In genomic region chr15:85777291-85778106, GRCh38 we compare ENCODE assay signal across 27 cellular contexts. TPM values are rescaled to one million over a fixed set of nuclear protein-coding genes. Genes with fewer than 3 reads are reported as not detected.
A peak's percentile ranks its signal among the peaks of the same experiment; 100 is the strongest.
DNase-seq lines count a peak whose midpoint lies in the region; ATAC-seq and TF ChIP-seq lines count a peak whose summit lies in the region.
"Had no signal": no experiment of that assay in that cellular context is flagged by ENCODE, and none has a peak within 500 bp of the region (broad histone marks: within the 10 kb centered on the region; RNA-seq: fewer than 3 reads in every experiment).

No MANE protein-coding gene starts in this region.

- H3K27ac ChIP-seq in left ventricle myocardium inferior (replicated peaks) (peak overlapping the region; percentile 73), mesodermal cell (ENCODE audit: low read depth, low read length, severe bottlenecking) (peak overlapping the region; percentile 5), upper lobe of right lung (no peak overlapping the region)
- H3K27ac ChIP-seq: body of pancreas, RWPE1, SK-N-MC, uterus had no signal

- H3K4me1 ChIP-seq in left ventricle myocardium inferior = peaks cover 54% of the 10 kb centered on the region
- peaks cover 4% of the 10 kb centered on the region for H3K4me1 ChIP-seq in mesodermal cell (ENCODE audit: control insufficient read depth, insufficient read depth, low read length, poor library complexity, severe bottlenecking)
- H3K4me1 ChIP-seq in upper lobe of right lung = peaks cover 10% of the 10 kb centered on the region
- H3K4me1 ChIP-seq: body of pancreas had no signal

- H3K4me3 ChIP-seq in left ventricle myocardium inferior (no peak overlapping the region), mesodermal cell (ENCODE audit: extremely low read depth, insufficient read depth, low read length, poor library complexity, severe bottlenecking) (no peak overlapping the region), upper lobe of right lung (no peak overlapping the region)
- H3K4me3 ChIP-seq: body of pancreas, K562, SK-N-MC, uterus had no signal

- H3K36me3 ChIP-seq in left ventricle myocardium inferior (no peaks in the 10 kb centered on the region), mesodermal cell (ENCODE audit: control insufficient read depth, insufficient read depth, low read length) (peaks cover 3% of the 10 kb centered on the region), upper lobe of right lung (no peaks in the 10 kb centered on the region)
- H3K36me3 ChIP-seq: uterus had no signal

- WGBS in mesodermal cell (ENCODE audit: insufficient coverage in 2 of 2), 2 experiments = 89 to 93% methylated on average over 10 to 12 of the region's 17 CpGs

- H3K9me3 ChIP-seq in left ventricle myocardium inferior (replicated peaks) = no peaks in the 10 kb centered on the region
- no peaks in the 10 kb centered on the region for H3K9me3 ChIP-seq in mesodermal cell (ENCODE audit: control insufficient read depth, low read length)
- H3K9me3 ChIP-seq in upper lobe of right lung = no peaks in the 10 kb centered on the region
- H3K9me3 ChIP-seq: body of pancreas, uterus had no signal

- intact Hi-C loops in Right ventricle myocardium inferior (cut with DNase I) = no loop called here
- intact Hi-C loops in Right ventricle myocardium superior (cut with DNase I) = no loop called here
- intact Hi-C loops in left ventricle myocardium inferior (cut with micrococcal nuclease) = no loop called here
- intact Hi-C loops in upper lobe of right lung (cut with DNase I) = no loop called here

- no peak for TF ChIP-seq CTCF in left ventricle myocardium inferior (IDR thresholded peaks at IDR 0.05; ENCODE audit: borderline replicate concordance)
- no peak for TF ChIP-seq CTCF in upper lobe of right lung (IDR thresholded peaks at IDR 0.05)

- DNase-seq in Right ventricle myocardium inferior (ENCODE audit: missing footprints) = peak; percentile 50
- no peak for DNase-seq in Right ventricle myocardium superior
- DNase-seq in left ventricle myocardium inferior = no peak
- peak; percentile 79 for DNase-seq in upper lobe of right lung
- no peak for DNase-seq in hepatic stellate cell (ENCODE audit: low spot score)
- DNase-seq in medulla oblongata (ENCODE audit: extremely low spot score) = no peak
- DNase-seq in NCI-H2171 (lab: John Stamatoyannopoulos, UW) = no peak
- DNase-seq: 8988T; activated CD4-positive, alpha-beta T cell treated with anti-CD3 and anti-CD28 coated beads, Interleukin-2, amount 50 U/mL, for 48 hours; activated gamma-delta T cell treated with Interleukin-2 at 50 U/mL for 16 hours; activated naive CD8-positive, alpha-beta T cell treated with anti-CD3 and anti-CD28 coated beads, Interleukin-2, amount 50 U/mL, for 24 hours; activated T-cell treated with anti-CD3 and anti-CD28 coated beads, Interleukin-2, amount 50 U/mL, for 48 hours; body of pancreas; EL; GOT3; naive thymus-derived CD4-positive, alpha-beta T cell; NCI-H1048; OCI-M1; small intestine; stimulated activated naive CD4-positive, alpha-beta T cell; T-helper 1 cell had no signal

- peak; percentile 21 for ATAC-seq in Right ventricle myocardium inferior
- ATAC-seq in Right ventricle myocardium superior (ENCODE audit: poor library complexity) = no peak
- ATAC-seq in upper lobe of right lung = peak; percentile 89
- ATAC-seq: activated CD4-positive, CD25-positive, alpha-beta regulatory T cell treated with anti-CD3 and anti-CD28 coated beads, Interleukin-2, amount 50 U/mL, for 24 hours; activated naive CD8-positive, alpha-beta T cell treated with anti-CD3 and anti-CD28 coated beads, Interleukin-2, amount 50 U/mL, for 24 hours; body of pancreas; K562; naive thymus-derived CD4-positive, alpha-beta T cell had no signal

- H3K27me3 ChIP-seq in left ventricle myocardium inferior (ENCODE audit: low read depth) (no peaks in the 10 kb centered on the region), upper lobe of right lung (no peaks in the 10 kb centered on the region)
- H3K27me3 ChIP-seq: body of pancreas, uterus had no signal

RNA-seq across cellular contexts. Expression of gene KLHL25, which starts 17.2 kb away (rescaled TPM):
- 4.5 TPM for total RNA-seq in Right ventricle myocardium inferior
- 4.1 TPM for total RNA-seq in Right ventricle myocardium superior
- 4.0 TPM for total RNA-seq in left ventricle myocardium inferior
- polyA plus RNA-seq in mesodermal cell (2013, experiment 1 of 2) = 8.1 TPM
- 6.4 TPM for polyA plus RNA-seq in mesodermal cell (2013, experiment 2 of 2)
- total RNA-seq in upper lobe of right lung = 4.7 TPM

Comparison
In these comparisons a context has a peak if more than half of its experiments do, and no peak if none do; other contexts are left out.
1. DNase-seq: peak in Right ventricle myocardium inferior (single experiment) and upper lobe of right lung (single experiment); none in Right ventricle myocardium superior (single experiment), left ventricle myocardium inferior (single experiment), hepatic stellate cell (single experiment), medulla oblongata (single experiment) and NCI-H2171 (single experiment).